In genomic region chr17:20010886-20011402, GRCh38 we compare ENCODE assay signal across 11 cellular contexts. TPM values are rescaled to one million over a fixed set of nuclear protein-coding genes. Genes with fewer than 3 reads are reported as not detected.
DNase-seq lines count a peak whose midpoint lies in the region; ATAC-seq and TF ChIP-seq lines count a peak whose summit lies in the region.
"Had no signal": no experiment of that assay in that cellular context is flagged by ENCODE, and none has a peak within 500 bp of the region (broad histone marks: within the 10 kb centered on the region; RNA-seq: fewer than 3 reads in every experiment).

No MANE protein-coding gene starts in this region.

- CTCF ChIA-PET in activated naive CD4-positive, alpha-beta T cell treated with anti-CD3 and anti-CD28 coated beads, Interleukin-2, amount 10 ng/mL, durations not matched to agents 7 days and 5 days (lab: Charles Lee): interaction anchor here (1.7 to 2.9 kb wide), 2 partner anchors 18 to 106 kb away, joined by 4 to 14 read pairs; no protein-coding TSS in a partner anchor

- peaks cover 64% of the 10 kb centered on the region for H3K27me3 Mint-ChIP-seq in activated naive CD4-positive, alpha-beta T cell treated with anti-CD3 and anti-CD28 coated beads, Interleukin-2, amount 10 ng/mL, durations not matched to agents 7 days and 5 days
- H3K27me3 Mint-ChIP-seq in T-helper 17 cell (peaks cover 52% of the 10 kb centered on the region), glutamatergic neuron (ENCODE audit: unreplicated experiment) (peaks cover 4% of the 10 kb centered on the region)

- peaks cover 17% of the 10 kb centered on the region for H3K4me1 Mint-ChIP-seq in activated naive CD4-positive, alpha-beta T cell treated with anti-CD3 and anti-CD28 coated beads, Interleukin-2, amount 10 ng/mL, durations not matched to agents 7 days and 5 days
- H3K4me1 Mint-ChIP-seq in T-helper 17 cell (peaks cover 11% of the 10 kb centered on the region), glutamatergic neuron (ENCODE audit: low read depth, unreplicated experiment) (no peaks in the 10 kb centered on the region)

- TF ChIP-seq CTCF in glutamatergic neuron (IDR thresholded peaks at IDR 0.05; ENCODE audit: partially characterized antibody, unreplicated experiment): no peak

- peak overlapping the region; percentile 68 for H3K4me3 Mint-ChIP-seq in activated naive CD4-positive, alpha-beta T cell treated with anti-CD3 and anti-CD28 coated beads, Interleukin-2, amount 10 ng/mL, durations not matched to agents 7 days and 5 days
- peak overlapping the region; percentile 89 for H3K4me3 Mint-ChIP-seq in T-helper 17 cell
- peak overlapping the region; percentile 26 for H3K4me3 Mint-ChIP-seq in glutamatergic neuron (ENCODE audit: unreplicated experiment)

- H3K27ac Mint-ChIP-seq in activated naive CD4-positive, alpha-beta T cell treated with anti-CD3 and anti-CD28 coated beads, Interleukin-2, amount 10 ng/mL, durations not matched to agents 7 days and 5 days: no peak overlapping the region
- H3K27ac Mint-ChIP-seq in T-helper 17 cell (no peak overlapping the region), glutamatergic neuron (ENCODE audit: unreplicated experiment) (no peak overlapping the region)

- no peak for ATAC-seq in T-helper 17 cell
- no peak for ATAC-seq in HG03196 (IDR thresholded peaks at IDR 0.05; ENCODE audit: unreplicated experiment)

- H3K9me3 Mint-ChIP-seq in activated naive CD4-positive, alpha-beta T cell treated with anti-CD3 and anti-CD28 coated beads, Interleukin-2, amount 10 ng/mL, durations not matched to agents 7 days and 5 days: no peaks in the 10 kb centered on the region
- no peaks in the 10 kb centered on the region for H3K9me3 Mint-ChIP-seq in glutamatergic neuron (ENCODE audit: unreplicated experiment)

- no peaks in the 10 kb centered on the region for H3K36me3 Mint-ChIP-seq in activated naive CD4-positive, alpha-beta T cell treated with anti-CD3 and anti-CD28 coated beads, Interleukin-2, amount 10 ng/mL, durations not matched to agents 7 days and 5 days
- H3K36me3 Mint-ChIP-seq in T-helper 17 cell (ENCODE audit: low read depth) (peaks cover 2% of the 10 kb centered on the region), glutamatergic neuron (ENCODE audit: unreplicated experiment) (no peaks in the 10 kb centered on the region)

- no peak for DNase-seq in activated naive CD4-positive, alpha-beta T cell treated with anti-CD3 and anti-CD28 coated beads, Interleukin-2, amount 10 ng/mL, durations not matched to agents 7 days and 5 days
- DNase-seq in activated naive CD4-positive, alpha-beta T cell treated with Interleukin-2 at 50 U/mL for 16 hours: no peak
- DNase-seq in T-helper 17 cell (no peak), glutamatergic neuron (no peak), NCI-H1092 treated with DMSO at 0.1 percent for 48 hours (lab: John Stamatoyannopoulos, UW) (no peak)
- DNase-seq in stimulated activated naive CD4-positive, alpha-beta T cell treated with Interleukin-2 at 50 U/mL for 16 hours (lab: John Stamatoyannopoulos, UW): no peak
- DNase-seq: NCI-H510A had no signal

- no peaks in the 10 kb centered on the region for H3K9me3 ChIP-seq in T-helper 17 cell (ENCODE audit: control insufficient read depth, low read length, poor library complexity, severe bottlenecking)

- H3K27ac ChIP-seq in temporal lobe (ENCODE audit: low read depth, low read length): peak overlapping the region; percentile 76
- H3K27ac ChIP-seq: BLaER1, HL-60 had no signal

RNA-seq across cellular contexts. Expression of gene SPECC1, which starts 1.8 kb away (rescaled TPM):
- total RNA-seq in T-helper 17 cell (10 to 100 TPM; 10.3 to 10.8 TPM), glutamatergic neuron (ENCODE audit: unreplicated experiment) (60.6 TPM), temporal lobe (45.2 TPM)

RNA-seq across cellular contexts. Expression of gene AKAP10, which starts 33.3 kb away (rescaled TPM):
- total RNA-seq in T-helper 17 cell: 10 to 100 TPM; 39.8 to 41.1 TPM
- 29.8 TPM for total RNA-seq in glutamatergic neuron (ENCODE audit: unreplicated experiment)
- 26.3 TPM for total RNA-seq in temporal lobe

Comparison
In these comparisons a context has a peak if more than half of its experiments do, and no peak if none do; other contexts are left out.
1. H3K4me3 Mint-ChIP-seq: peak in every context shown above with its lines; median percentile 89 in T-helper 17 cell; 68 in activated naive CD4-positive, alpha-beta T cell treated with anti-CD3 and anti-CD28 coated beads, Interleukin-2, amount 10 ng/mL, durations not matched to agents 7 days and 5 days; 26 in glutamatergic neuron.